21 cellular contexts compared by ENCODE assay signal in genomic region chr1:9435854-9436253, GRCh38.
DNase-seq lines count a peak whose midpoint lies in the region; ATAC-seq, FAIRE-seq and TF ChIP-seq lines count a peak whose summit lies in the region.
"Had no signal": no experiment of that assay in that cellular context is flagged by ENCODE, and none has a peak within 500 bp of the region (broad histone marks: within the 10 kb centered on the region; RNA-seq: fewer than 3 reads in every experiment).

No MANE protein-coding gene starts in this region.

- no peak overlapping the region for H3K4me3 ChIP-seq in heart left ventricle
- no peak overlapping the region for H3K4me3 ChIP-seq in pancreas
- H3K4me3 ChIP-seq in upper lobe of left lung, result no peak overlapping the region
- H3K4me3 ChIP-seq: GM23248 had no signal

- no peak for TF ChIP-seq EP300 in upper lobe of left lung (IDR thresholded peaks at IDR 0.05)

- no peaks in the 10 kb centered on the region for H3K9me3 ChIP-seq in heart left ventricle
- H3K9me3 ChIP-seq in pancreas, result no peaks in the 10 kb centered on the region
- no peaks in the 10 kb centered on the region for H3K9me3 ChIP-seq in upper lobe of left lung
- H3K9me3 ChIP-seq: SK-N-SH had no signal

- ATAC-seq in heart left ventricle, result no peak
- no peak for ATAC-seq in Right ventricle myocardium superior (ENCODE audit: poor library complexity)
- peak; percentile 6 to 31 (median 28) for ATAC-seq in pancreas
- ATAC-seq in upper lobe of left lung (ENCODE audit: low FRiP score in 2 of 2), result no peak
- ATAC-seq: activated CD8-positive, alpha-beta memory T cell treated with anti-CD3 and anti-CD28 coated beads, Interleukin-2, amount 10 ng/mL, durations not matched to agents 7 days and 5 days; activated naive CD8-positive, alpha-beta T cell treated with anti-CD3 and anti-CD28 coated beads, Interleukin-2, amount 50 U/mL, for 24 hours; activated T-helper 17 cell treated with anti-CD3 and anti-CD28 coated beads, Interleukin-2, amount 50 U/mL, for 72 hours; PC-3 had no signal

- no peak for FAIRE-seq in pancreas (lab: Jason Lieb, UNC)

- WGBS in heart left ventricle, 4 donors, result 44 to 59% (median 45%) methylated on average over 3 of the region's 3 CpGs
- 8 to 16% methylated on average over 3 of the region's 3 CpGs for WGBS in pancreas, 2 donors
- 73 to 79% methylated on average over 3 of the region's 3 CpGs for WGBS in upper lobe of left lung, 2 donors

- TF ChIP-seq CTCF in heart left ventricle (IDR thresholded peaks at IDR 0.05) (no peak), pancreas (IDR thresholded peaks at IDR 0.05) (no peak), upper lobe of left lung (IDR thresholded peaks at IDR 0.05) (no peak)

- peak overlapping the region in 7 of 12 donors; percentile 10 to 73 (median 40) for H3K27ac ChIP-seq in heart left ventricle
- H3K27ac ChIP-seq in epithelial cell of prostate, result peak overlapping the region; percentile 64
- peak overlapping the region; percentile 94 to 98 (median 97) for H3K27ac ChIP-seq in pancreas
- peak overlapping the region in 3 of 4 donors; percentile 24 to 62 (median 24) for H3K27ac ChIP-seq in upper lobe of left lung
- H3K27ac ChIP-seq: GM23248 had no signal

- TF ChIP-seq POLR2A in heart left ventricle (IDR thresholded peaks at IDR 0.05) (no peak), upper lobe of left lung (IDR thresholded peaks at IDR 0.05) (no peak)

- H3K36me3 ChIP-seq in heart left ventricle (no peaks in the 10 kb centered on the region), pancreas (no peaks in the 10 kb centered on the region), upper lobe of left lung (no peaks in the 10 kb centered on the region)

- intact Hi-C loops in heart left ventricle (cut with DNase I) (no loop called here), Right ventricle myocardium superior (cut with DNase I) (loop anchor here (5.0 kb wide), 1 partner anchor 49 kb away; no protein-coding TSS in a partner anchor), pancreas (cut with DNase I) (no loop called here)

- H3K27me3 ChIP-seq in heart left ventricle (no peaks in the 10 kb centered on the region), pancreas (no peaks in the 10 kb centered on the region), upper lobe of left lung (no peaks in the 10 kb centered on the region)

- DNase-seq in heart left ventricle (peak in 1 of 5 donors; percentile 31), Right ventricle myocardium superior (no peak), epithelial cell of prostate (ENCODE audit: low read depth, low spot score) (no peak), pancreas (peak in 4 of 6 donors; percentile 52 to 69 (median 62)), upper lobe of left lung (no peak), DMS53 treated with DMSO at 0.1 percent for 48 hours (lab: John Stamatoyannopoulos, UW; ENCODE audit: unreplicated experiment) (no peak), amygdala (lab: John Stamatoyannopoulos, UW) (no peak), EL (no peak)
- DNase-seq: activated CD4-positive, alpha-beta T cell treated with anti-CD3 and anti-CD28 coated beads for 4 hours; activated CD8-positive, alpha-beta memory T cell treated with anti-CD3 and anti-CD28 coated beads, Interleukin-2, amount 10 ng/mL, durations not matched to agents 7 days and 5 days; activated naive CD8-positive, alpha-beta T cell treated with anti-CD3 and anti-CD28 coated beads, Interleukin-2, amount 50 U/mL, for 24 hours; central memory CD4-positive, alpha-beta T cell; DMS53; GM23248; hippocampal formation; NCI-H1436 treated with DMSO at 0.1 percent for 48 hours; NCI-H748 treated with DMSO at 0.1 percent for 48 hours; PC-3; SK-N-SH; stimulated activated CD4-positive, alpha-beta T cell treated with anti-CD3 and anti-CD28 coated beads, Interleukin-2, amount 100 ng/mL, for 48 hours had no signal

- H3K4me1 ChIP-seq in heart left ventricle, result peaks cover 0 to 58% (median 26%) of the 10 kb centered on the region in 12 donors
- peaks cover 67 to 74% (median 72%) of the 10 kb centered on the region in 3 donors for H3K4me1 ChIP-seq in pancreas
- peaks cover 6 to 27% (median 13%) of the 10 kb centered on the region in 4 donors for H3K4me1 ChIP-seq in upper lobe of left lung

Comparison
In these comparisons a context has a peak if more than half of its experiments do, and no peak if none do; other contexts are left out.
1. ATAC-seq: peak in pancreas (4 of 4); none in heart left ventricle (0 of 4), Right ventricle myocardium superior (single experiment) and upper lobe of left lung (0 of 2).
2. DNase-seq: peak in pancreas (4 of 6); none in Right ventricle myocardium superior (single experiment), epithelial cell of prostate (single experiment), upper lobe of left lung (0 of 2), DMS53 treated with DMSO at 0.1 percent for 48 hours (single experiment), amygdala (0 of 56) and EL (single experiment).
3. H3K27ac ChIP-seq: peak in every context shown above with its lines; median percentile 97 in pancreas; 64 in epithelial cell of prostate; 40 in heart left ventricle; 24 in upper lobe of left lung.